18 cellular contexts compared by ENCODE assay signal in genomic region chr16:56382901-56383355, GRCh38. TPM values are rescaled to one million over a fixed set of nuclear protein-coding genes. Genes with fewer than 3 reads are reported as not detected.
DNase-seq lines count a peak whose midpoint lies in the region; ATAC-seq and TF ChIP-seq lines count a peak whose summit lies in the region.
"Had no signal": no experiment of that assay in that cellular context is flagged by ENCODE, and none has a peak within 500 bp of the region (broad histone marks: within the 10 kb centered on the region; RNA-seq: fewer than 3 reads in every experiment).

No MANE protein-coding gene starts in this region.

- POLR2A ChIA-PET in PC-3 (lab: Charles Lee; ENCODE audit: unreplicated experiment), result no interaction called here

- no peaks in the 10 kb centered on the region for H3K9me2 ChIP-seq in PC-3 (replicated peaks; ENCODE audit: low read length)

- DNase-seq in DMS53 treated with DMSO at 0.1 percent for 48 hours (lab: John Stamatoyannopoulos, UW; ENCODE audit: unreplicated experiment) (peak; percentile 2), PC-3 (peak; percentile 86), epithelial cell of proximal tubule (ENCODE audit: low read depth) (peak; percentile 66), nephron progenitor cell (no peak)
- DNase-seq in stimulated activated naive CD8-positive, alpha-beta T cell treated with anti-CD3 and anti-CD28 coated beads, Interleukin-15, Interleukin-2, amounts not matched to agents 100 U/mL and 50 U/mL, for 24 hours, result no peak
- DNase-seq: activated CD8-positive, alpha-beta T cell treated with anti-CD3 and anti-CD28 coated beads, Interleukin-2, amount 10 ng/mL, durations not matched to agents 7 days and 5 days; activated naive CD4-positive, alpha-beta T cell treated with anti-CD3 and anti-CD28 coated beads, Interleukin-2, amount 50 U/mL, for 16 hours; naive B cell; NCI-H1417 treated with DMSO at 0.1 percent for 48 hours; NCI-H510A treated with DMSO at 0.1 percent for 48 hours; stimulated activated CD4-positive, alpha-beta T cell treated with anti-CD3 and anti-CD28 coated beads, Interleukin-4, amount 100 ng/mL, for 24 hours; stimulated activated naive CD4-positive, alpha-beta T cell; T-helper 9 cell had no signal

- H3K9me3 Mint-ChIP-seq in nephron progenitor cell, result peaks cover 61% of the 10 kb centered on the region

- H3K4me3 ChIP-seq in PC-3 (ENCODE audit: low read length), result no peak overlapping the region
- H3K4me3 ChIP-seq in epithelial cell of proximal tubule (ENCODE audit: low read depth, low read length), result no peak overlapping the region
- H3K4me3 ChIP-seq: BLaER1 treated with 17β-estradiol and CSF1 and Interleukin-3, amounts not matched to agents 10 nM and 100 nM; right atrium auricular region had no signal

- TF ChIP-seq CTCF in PC-3 (conservative IDR thresholded peaks at IDR 0.05; ENCODE audit: low read depth, low read length) (no peak), epithelial cell of proximal tubule (conservative IDR thresholded peaks at IDR 0.05; ENCODE audit: low read depth, low read length) (no peak), nephron progenitor cell (IDR thresholded peaks at IDR 0.05) (no peak)

- peaks cover 4% of the 10 kb centered on the region for H3F3A ChIP-seq in PC-3 (ENCODE audit: low read length, unreplicated experiment)

- H3K4me3 Mint-ChIP-seq in nephron progenitor cell, result no peak overlapping the region
- H3K4me3 Mint-ChIP-seq: activated CD8-positive, alpha-beta T cell treated with anti-CD3 and anti-CD28 coated beads, Interleukin-2, amount 10 ng/mL, durations not matched to agents 7 days and 5 days; naive B cell had no signal

- no peaks in the 10 kb centered on the region for H3K9me3 ChIP-seq in PC-3 (ENCODE audit: low read length)

- BruUV-seq in PC-3 (replicated peaks; lab: Mats Ljungman, UMichigan), result no TSS peak

- peaks cover 4% of the 10 kb centered on the region for H3K27me3 Mint-ChIP-seq in nephron progenitor cell (ENCODE audit: low read depth, poor library complexity)
- H3K27me3 Mint-ChIP-seq: naive B cell had no signal

- H3K4me1 Mint-ChIP-seq in nephron progenitor cell, result peaks cover 23% of the 10 kb centered on the region

- H4K20me1 ChIP-seq in PC-3 (ENCODE audit: low read length), result no peaks in the 10 kb centered on the region

- peak overlapping the region; percentile 56 for H3K27ac ChIP-seq in PC-3 (ENCODE audit: low read length)
- H3K27ac ChIP-seq: BLaER1 treated with 17β-estradiol and CSF1 and Interleukin-3, amounts not matched to agents 10 nM and 100 nM; right atrium auricular region had no signal

- peak; percentile 98 for ATAC-seq in PC-3
- no peak for ATAC-seq in GM18502 (IDR thresholded peaks at IDR 0.05; ENCODE audit: poor library complexity, unreplicated experiment)
- ATAC-seq in HG02840 (IDR thresholded peaks at IDR 0.05; ENCODE audit: low FRiP score, unreplicated experiment), result no peak
- no peak for ATAC-seq in stimulated activated naive CD8-positive, alpha-beta T cell treated with anti-CD3 and anti-CD28 coated beads, Interleukin-15, Interleukin-2, amounts not matched to agents 100 U/mL and 50 U/mL, for 24 hours
- no peak for ATAC-seq in GM18873 (IDR thresholded peaks at IDR 0.05; ENCODE audit: low FRiP score, unreplicated experiment)
- ATAC-seq: activated CD8-positive, alpha-beta T cell treated with anti-CD3 and anti-CD28 coated beads, Interleukin-2, amount 10 ng/mL, durations not matched to agents 7 days and 5 days had no signal

- no peaks in the 10 kb centered on the region for H3K27me3 ChIP-seq in PC-3 (ENCODE audit: low read length)
- H3K27me3 ChIP-seq: BLaER1 treated with 17β-estradiol and CSF1 and Interleukin-3, amounts not matched to agents 10 nM and 100 nM; right atrium auricular region had no signal

- peaks cover 91% of the 10 kb centered on the region for H3K36me3 Mint-ChIP-seq in nephron progenitor cell (ENCODE audit: low read depth)

- no peak overlapping the region for H3K9ac ChIP-seq in PC-3 (ENCODE audit: low read length)
- H3K9ac ChIP-seq: BLaER1 treated with 17β-estradiol and CSF1 and Interleukin-3, amounts not matched to agents 10 nM and 100 nM had no signal

- CTCF ChIA-PET in PC-3 (lab: Charles Lee), result no interaction called here

- peaks cover 24% of the 10 kb centered on the region for H3K36me3 ChIP-seq in PC-3 (ENCODE audit: low read depth, low read length)

- intact Hi-C loops in PC-3 (cut with micrococcal nuclease), result no loop called here

- peak overlapping the region; percentile 39; the same call in 1 of the 2 replicates for H3K4me2 ChIP-seq in PC-3 (ENCODE audit: low read length)
- H3K4me2 ChIP-seq: BLaER1 treated with 17β-estradiol and CSF1 and Interleukin-3, amounts not matched to agents 10 nM and 100 nM had no signal

- H3K27ac Mint-ChIP-seq in nephron progenitor cell, result peak overlapping the region; percentile 4
- H3K27ac Mint-ChIP-seq: activated CD8-positive, alpha-beta T cell treated with anti-CD3 and anti-CD28 coated beads, Interleukin-2, amount 10 ng/mL, durations not matched to agents 7 days and 5 days had no signal

- no peak overlapping the region for H2AFZ ChIP-seq in PC-3 (ENCODE audit: low read length)

- no peaks in the 10 kb centered on the region for H3K79me2 ChIP-seq in PC-3 (ENCODE audit: low read length)

- H3K4me1 ChIP-seq in PC-3 (ENCODE audit: insufficient read depth, low read length), result peaks cover 15% of the 10 kb centered on the region
- H3K4me1 ChIP-seq: BLaER1 treated with 17β-estradiol and CSF1 and Interleukin-3, amounts not matched to agents 10 nM and 100 nM; right atrium auricular region had no signal

RNA-seq across cellular contexts. Expression of gene AMFR, which starts 42.4 kb away (rescaled TPM):
- total RNA-seq in PC-3 (2014; rRNA removed), result 98.9 and 107 TPM in 2 replicates
- 111 and 119 TPM in 2 replicates for total RNA-seq in epithelial cell of proximal tubule

Comparison
In these comparisons a context has a peak if more than half of its experiments do, and no peak if none do; other contexts are left out.
1. DNase-seq: peak in DMS53 treated with DMSO at 0.1 percent for 48 hours (single experiment), PC-3 (single experiment) and epithelial cell of proximal tubule (single experiment); none in nephron progenitor cell (single experiment) and stimulated activated naive CD8-positive, alpha-beta T cell treated with anti-CD3 and anti-CD28 coated beads, Interleukin-15, Interleukin-2, amounts not matched to agents 100 U/mL and 50 U/mL, for 24 hours (single experiment).